In genomic region chr3:13786811-13787210, GRCh38 we compare ENCODE assay signal across 29 cellular contexts.
"Had no signal": no experiment of that assay in that cellular context is flagged by ENCODE, and none has a peak within 500 bp of the region (broad histone marks: within the 10 kb centered on the region; RNA-seq: fewer than 3 reads in every experiment).

No MANE protein-coding gene starts in this region.

- H3K27me3 ChIP-seq: body of pancreas, cardiac muscle cell had no signal

- H3K27ac Mint-ChIP-seq: activated CD4-positive, alpha-beta T cell treated with anti-CD3 and anti-CD28 coated beads for 36 hours; activated CD4-positive, alpha-beta T cell treated with anti-CD3 and anti-CD28 coated beads, Interleukin-2, amount 10 ng/mL, durations not matched to agents 24 days and 14 days; activated CD8-positive, alpha-beta T cell treated with anti-CD3 and anti-CD28 coated beads for 36 hours; activated naive CD8-positive, alpha-beta T cell; activated T-helper 17 cell treated with anti-CD3 and anti-CD28 coated beads, Interleukin-2, amount 50 U/mL, for 72 hours; dendritic cell treated with granulocyte-macrophage colony-stimulating factor and Interleukin-4, amounts not matched to agents 40 ng/mL and 50 ng/mL, for 4 days; endodermal cell had no signal

- H3K4me1 ChIP-seq: body of pancreas, breast epithelium had no signal

- DNase-seq: activated CD4-positive, alpha-beta T cell treated with anti-CD3 and anti-CD28 coated beads for 36 hours; activated CD4-positive, alpha-beta T cell treated with anti-CD3 and anti-CD28 coated beads, Interleukin-2, amount 10 ng/mL, durations not matched to agents 24 days and 14 days; activated CD4-positive, alpha-beta T cell treated with anti-CD3 and anti-CD28 coated beads, Interleukin-2, amount 50 U/mL, for 48 hours; activated CD4-positive, CD25-positive, alpha-beta regulatory T cell; activated CD4-positive, CD25-positive, alpha-beta regulatory T cell treated with anti-CD3 and anti-CD28 coated beads, Interleukin-2, amount 50 U/mL, for 72 hours; activated CD8-positive, alpha-beta memory T cell treated with anti-CD3 and anti-CD28 coated beads for 24 hours; activated CD8-positive, alpha-beta T cell treated with anti-CD3 and anti-CD28 coated beads for 36 hours; activated effector memory CD4-positive, alpha-beta T cell treated with Interleukin-2 at 50 U/mL for 16 hours; activated gamma-delta T cell treated with Interleukin-2 at 50 U/mL for 16 hours; activated naive CD4-positive, alpha-beta T cell treated with anti-CD3 and anti-CD28 coated beads, Interleukin-2, amount 50 U/mL, for 16 hours; activated naive CD4-positive, alpha-beta T cell treated with Interleukin-2 at 50 U/mL for 16 hours; activated T-cell treated with anti-CD3 and anti-CD28 coated beads, Interleukin-2, amount 50 U/mL, for 4 hours; amniotic stem cell; body of pancreas; central memory CD4-positive, alpha-beta T cell; cerebellar nuclear complex; effector memory CD4-positive, alpha-beta T cell; endodermal cell; foreskin fibroblast; T-helper 1 cell; T-helper 2 cell had no signal

- H3K9me3 ChIP-seq: body of pancreas, breast epithelium had no signal

- H3K4me3 Mint-ChIP-seq: activated CD4-positive, alpha-beta T cell treated with anti-CD3 and anti-CD28 coated beads for 36 hours; activated CD4-positive, alpha-beta T cell treated with anti-CD3 and anti-CD28 coated beads, Interleukin-2, amount 10 ng/mL, durations not matched to agents 24 days and 14 days; activated CD8-positive, alpha-beta T cell treated with anti-CD3 and anti-CD28 coated beads for 36 hours; activated naive CD8-positive, alpha-beta T cell; activated T-cell treated with anti-CD3 and anti-CD28 coated beads, Interleukin-2, amount 50 U/mL, for 4 hours; activated T-helper 17 cell treated with anti-CD3 and anti-CD28 coated beads, Interleukin-2, amount 50 U/mL, for 72 hours; dendritic cell treated with granulocyte-macrophage colony-stimulating factor and Interleukin-4, amounts not matched to agents 40 ng/mL and 50 ng/mL, for 4 days; endodermal cell had no signal

- H3K36me3 Mint-ChIP-seq: activated naive CD8-positive, alpha-beta T cell had no signal

- H3K27ac ChIP-seq: body of pancreas, breast epithelium, cardiac muscle cell, coronary artery had no signal

- ATAC-seq: activated CD4-positive, alpha-beta T cell treated with anti-CD3 and anti-CD28 coated beads for 36 hours; activated CD8-positive, alpha-beta T cell treated with anti-CD3 and anti-CD28 coated beads for 36 hours; activated T-cell treated with anti-CD3 and anti-CD28 coated beads, Interleukin-2, amount 50 U/mL, for 4 hours; activated T-helper 17 cell treated with anti-CD3 and anti-CD28 coated beads, Interleukin-2, amount 50 U/mL, for 72 hours; body of pancreas; esophagus mucosa had no signal

- H3K4me3 ChIP-seq: body of pancreas, breast epithelium, cardiac muscle cell, coronary artery, dorsolateral prefrontal cortex had no signal

- H3K36me3 ChIP-seq: breast epithelium, cardiac muscle cell had no signal

- H3K4me1 Mint-ChIP-seq: activated CD4-positive, alpha-beta T cell treated with anti-CD3 and anti-CD28 coated beads for 36 hours; activated CD4-positive, alpha-beta T cell treated with anti-CD3 and anti-CD28 coated beads, Interleukin-2, amount 10 ng/mL, durations not matched to agents 24 days and 14 days; activated T-helper 17 cell treated with anti-CD3 and anti-CD28 coated beads, Interleukin-2, amount 50 U/mL, for 72 hours had no signal

- H3K27me3 Mint-ChIP-seq: activated CD4-positive, alpha-beta T cell treated with anti-CD3 and anti-CD28 coated beads for 36 hours had no signal

- H3K9me3 Mint-ChIP-seq: activated CD4-positive, alpha-beta T cell treated with anti-CD3 and anti-CD28 coated beads, Interleukin-2, amount 10 ng/mL, durations not matched to agents 24 days and 14 days; activated CD8-positive, alpha-beta T cell treated with anti-CD3 and anti-CD28 coated beads for 36 hours; activated T-cell treated with anti-CD3 and anti-CD28 coated beads, Interleukin-2, amount 50 U/mL, for 4 hours; activated T-helper 17 cell treated with anti-CD3 and anti-CD28 coated beads, Interleukin-2, amount 50 U/mL, for 72 hours; dendritic cell treated with granulocyte-macrophage colony-stimulating factor and Interleukin-4, amounts not matched to agents 40 ng/mL and 50 ng/mL, for 4 days; endodermal cell had no signal
